Comparison of ENCODE assay signal across 32 cellular contexts in genomic region chr12:23115984-23116383, GRCh38.
"Had no signal": no experiment of that assay in that cellular context is flagged by ENCODE, and none has a peak within 500 bp of the region (broad histone marks: within the 10 kb centered on the region; RNA-seq: fewer than 3 reads in every experiment).

No MANE protein-coding gene starts in this region.

- H3K27me3 ChIP-seq: adrenal gland, ascending aorta, body of pancreas, brain microvascular endothelial cell, breast epithelium, cardiac muscle cell had no signal

- DNase-seq: activated effector memory CD4-positive, alpha-beta T cell treated with anti-CD3 and anti-CD28 coated beads, Interleukin-2, amount 50 U/mL, for 16 hours; activated effector memory CD4-positive, alpha-beta T cell treated with Interleukin-2 at 50 U/mL for 16 hours; activated gamma-delta T cell; activated gamma-delta T cell treated with Interleukin-2 at 50 U/mL for 16 hours; activated naive CD4-positive, alpha-beta T cell; activated naive CD4-positive, alpha-beta T cell treated with anti-CD3 and anti-CD28 coated beads for 36 hours; activated naive CD4-positive, alpha-beta T cell treated with anti-CD3 and anti-CD28 coated beads, Interleukin-2, amount 10 ng/mL, durations not matched to agents 7 days and 5 days; activated naive CD4-positive, alpha-beta T cell treated with anti-CD3 and anti-CD28 coated beads, Interleukin-2, amount 50 U/mL, for 16 hours; activated naive CD4-positive, alpha-beta T cell treated with Interleukin-2 at 50 U/mL for 16 hours; activated naive CD8-positive, alpha-beta T cell treated with anti-CD3 and anti-CD28 coated beads for 36 hours; activated naive CD8-positive, alpha-beta T cell treated with anti-CD3 and anti-CD28 coated beads, Interleukin-2, amount 10 ng/mL, durations not matched to agents 7 days and 5 days; activated naive CD8-positive, alpha-beta T cell treated with anti-CD3 and anti-CD28 coated beads, Interleukin-2, amount 50 U/mL, for 24 hours; activated T-cell treated with anti-CD3 and anti-CD28 coated beads, Interleukin-2, amount 50 U/mL, for 1 hour; activated T-cell treated with anti-CD3 and anti-CD28 coated beads, Interleukin-2, amount 50 U/mL, for 24 hours; activated T-cell treated with anti-CD3 and anti-CD28 coated beads, Interleukin-2, amount 50 U/mL, for 4 hours; activated T-cell treated with anti-CD3 and anti-CD28 coated beads, Interleukin-2, amount 50 U/mL, for 48 hours; activated T-cell treated with anti-CD3 and anti-CD28 coated beads, Interleukin-2, amount 50 U/mL, for 72 hours; adrenal gland; amniotic stem cell; amygdala; anterior cingulate cortex; aorta; body of pancreas; brain microvascular endothelial cell; caudate nucleus; central memory CD4-positive, alpha-beta T cell; cerebellar nuclear complex had no signal

- H3K36me3 ChIP-seq: adrenal gland, ascending aorta, brain microvascular endothelial cell, breast epithelium, cardiac muscle cell had no signal

- H3K4me3 ChIP-seq: adrenal gland, ascending aorta, body of pancreas, breast epithelium, cardiac muscle cell had no signal

- H3K27ac ChIP-seq: adrenal gland, ascending aorta, body of pancreas, brain microvascular endothelial cell, breast epithelium, cardiac muscle cell had no signal

- FAIRE-seq: astrocyte, bronchial epithelial cell had no signal

- H3K4me1 ChIP-seq: adrenal gland, ascending aorta, body of pancreas, breast epithelium had no signal

- H3K9me3 ChIP-seq: adrenal gland, ascending aorta, body of pancreas, breast epithelium had no signal
